Comparison of ENCODE assay signal across 8 cellular contexts in the genomic region with DNA sequence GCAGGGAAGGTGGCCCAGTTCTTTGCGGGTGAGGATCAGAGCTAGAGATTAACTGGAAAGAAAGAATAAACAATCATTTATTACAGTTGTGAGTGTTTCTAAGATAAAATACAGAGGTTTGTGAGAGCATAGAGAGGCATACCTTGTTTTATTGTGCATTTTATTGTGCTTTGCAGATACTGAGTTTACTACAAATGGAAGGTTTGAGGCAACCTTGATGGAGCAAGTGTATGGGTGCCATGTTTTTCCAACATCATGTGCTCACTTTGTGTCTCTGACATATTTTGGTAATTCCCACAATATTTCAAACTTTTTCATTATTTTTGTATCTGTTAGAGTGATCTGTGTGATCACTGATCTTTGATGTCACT. TPM values are rescaled to one million over a fixed set of nuclear protein-coding genes. Genes with fewer than 3 reads are reported as not detected.
DNase-seq lines count a peak whose midpoint lies in the region; ATAC-seq, FAIRE-seq and TF ChIP-seq lines count a peak whose summit lies in the region.

No MANE protein-coding gene starts in this region.

- peak overlapping the region; percentile 40 for H3K9ac ChIP-seq in neural progenitor cell

- POLR2A ChIA-PET in CD4-positive, alpha-beta T cell (lab: Charles Lee), result interaction anchor here (0.6 to 2.2 kb wide), 7 partner anchors 10 to 498 kb away, joined by 3 to 101 read pairs (median 4); a partner anchor contains a TSS

- TF ChIP-seq CTCF in CD4-positive, alpha-beta T cell (IDR thresholded peaks at IDR 0.05), result no peak
- TF ChIP-seq CTCF in dorsolateral prefrontal cortex (IDR thresholded peaks at IDR 0.05 in 54 of 56, conservative IDR thresholded peaks at IDR 0.05 in 2 of 56; ENCODE audit: low read depth in 1 of 56, partially characterized antibody in 56 of 56) (no peak), neural progenitor cell (IDR thresholded peaks at IDR 0.05) (no peak)

- H3K9me3 Mint-ChIP-seq in CD4-positive, alpha-beta T cell, result no peaks in the 10 kb centered on the region
- H3K9me3 Mint-ChIP-seq in neural progenitor cell, result peaks cover 8% of the 10 kb centered on the region

- H3K79me2 ChIP-seq in neural progenitor cell (ENCODE audit: low read depth), result peaks cover 26% of the 10 kb centered on the region

- no peak for FAIRE-seq in urothelium cell line (lab: Jason Lieb, UNC)

- peak overlapping the region; percentile 92 for H3K4me3 Mint-ChIP-seq in CD4-positive, alpha-beta T cell
- H3K4me3 Mint-ChIP-seq in neural progenitor cell, result peak overlapping the region; percentile 93

- peaks cover 8% of the 10 kb centered on the region for H3K36me3 Mint-ChIP-seq in CD4-positive, alpha-beta T cell (ENCODE audit: low read depth)
- H3K36me3 Mint-ChIP-seq in neural progenitor cell, result peaks cover 14% of the 10 kb centered on the region

- H2AFZ ChIP-seq in neural progenitor cell (replicated peaks), result peak overlapping the region; percentile 82

- H3K4me3 ChIP-seq in MG63 (peak overlapping the region; percentile 89), dorsolateral prefrontal cortex (peak overlapping the region; percentile 52 to 97 (median 70)), neural progenitor cell (peak overlapping the region; percentile 61)

- CTCF ChIA-PET in CD4-positive, alpha-beta T cell (lab: Charles Lee), result interaction anchor here (1.0 to 3.0 kb wide), 2 partner anchors 31 to 41 kb away, joined by 3 to 30 read pairs; a partner anchor contains a TSS

- H4K20me1 ChIP-seq in neural progenitor cell (ENCODE audit: low read depth), result no peaks in the 10 kb centered on the region

- H3K27me3 Mint-ChIP-seq in CD4-positive, alpha-beta T cell, result no peaks in the 10 kb centered on the region
- H3K27me3 Mint-ChIP-seq in neural progenitor cell (ENCODE audit: insufficient read depth, low read depth), result peaks cover 2% of the 10 kb centered on the region

- H3K4me1 Mint-ChIP-seq in CD4-positive, alpha-beta T cell (ENCODE audit: low read depth), result peaks cover 29% of the 10 kb centered on the region
- H3K4me1 Mint-ChIP-seq in neural progenitor cell, result peaks cover 23% of the 10 kb centered on the region

- intact Hi-C loops in CD4-positive, alpha-beta T cell (cut with DNase I, micrococcal nuclease), result loop anchor here (1.0 to 10.0 kb wide), 6 partner anchors 31 to 201 kb away; a partner anchor contains a TSS
- intact Hi-C loops in dorsolateral prefrontal cortex (cut with DNase I), result loop anchor here (2.0 to 5.0 kb wide), 2 partner anchors 31 to 42 kb away; a partner anchor contains a TSS

- no peak for DNase-seq in CD4-positive, alpha-beta T cell
- DNase-seq in MG63 (no peak), dorsolateral prefrontal cortex (no peak), neural progenitor cell (ENCODE audit: low spot score) (no peak), urothelium cell line (ENCODE audit: low spot score) (no peak)
- DNase-seq in stimulated activated CD4-positive, alpha-beta T cell treated with anti-CD3 and anti-CD28 coated beads, Interleukin-12 subunit alpha, Interleukin-12 subunit beta, amount 100 ng/mL, for 4 hours, result no peak

- peaks cover 12% of the 10 kb centered on the region for H3K4me1 ChIP-seq in neural progenitor cell

- H3K27ac Mint-ChIP-seq in CD4-positive, alpha-beta T cell, result peak overlapping the region; percentile 92
- peak overlapping the region; percentile 3 for H3K27ac Mint-ChIP-seq in neural progenitor cell

- peaks cover 5% of the 10 kb centered on the region for H3F3A ChIP-seq in neural progenitor cell (ENCODE audit: low read depth)

- no peaks in the 10 kb centered on the region for H3K9me3 ChIP-seq in CD4-positive, alpha-beta T cell (ENCODE audit: control insufficient read depth, low read length)
- H3K9me3 ChIP-seq in MG63, result no peaks in the 10 kb centered on the region
- no peaks in the 10 kb centered on the region for H3K9me3 ChIP-seq in neural progenitor cell (ENCODE audit: low read depth)

- no peak for ATAC-seq in CD4-positive, alpha-beta T cell (ENCODE audit: poor library complexity)
- ATAC-seq in GM21737 (IDR thresholded peaks at IDR 0.05; ENCODE audit: unreplicated experiment), result no peak
- no peak for ATAC-seq in GM21360 (IDR thresholded peaks at IDR 0.05; ENCODE audit: unreplicated experiment)

- H3K27ac ChIP-seq in CD4-positive, alpha-beta T cell (ENCODE audit: low read depth, low read length), result no peak overlapping the region
- peak overlapping the region in 53 of 59 donors; percentile 9 to 95 (median 84) for H3K27ac ChIP-seq in dorsolateral prefrontal cortex
- H3K27ac ChIP-seq in neural progenitor cell, result no peak overlapping the region

- no peaks in the 10 kb centered on the region for H3K27me3 ChIP-seq in CD4-positive, alpha-beta T cell (ENCODE audit: control insufficient read depth, insufficient read depth, low read length)
- no peaks in the 10 kb centered on the region for H3K27me3 ChIP-seq in MG63
- H3K27me3 ChIP-seq in dorsolateral prefrontal cortex, result no peaks in the 10 kb centered on the region
- H3K27me3 ChIP-seq in neural progenitor cell, result no peaks in the 10 kb centered on the region

- H3K4me2 ChIP-seq in neural progenitor cell, result peak overlapping the region; percentile 85

- no peaks in the 10 kb centered on the region for H3K36me3 ChIP-seq in MG63
- no peaks in the 10 kb centered on the region for H3K36me3 ChIP-seq in neural progenitor cell

RNA-seq across cellular contexts. Expression of a gene that starts 0.7 kb away (rescaled TPM):
- total RNA-seq in CD4-positive, alpha-beta T cell, result 1 to 10 TPM in 1 of 2 experiments, under 1 TPM in 1; 0.88 to 1.2 TPM
- total RNA-seq in MG63 (2014; rRNA removed; shearing (Covaris generic); ENCODE audit: low replicate concordance), result 12.4 and 19.1 TPM in 2 replicates
- total RNA-seq in dorsolateral prefrontal cortex, result 1 to 10 TPM in 119 of 120 experiments, under 1 TPM in 1; 0.89 to 7.7 (median 3.3) TPM
- 17.2 TPM in 2 replicates for total RNA-seq in neural progenitor cell (ENCODE audit: low replicate concordance)

RNA-seq across cellular contexts. Expression of a gene that starts 32.0 kb away (rescaled TPM):
- 1 to 10 TPM; 7.1 to 9.6 TPM for total RNA-seq in CD4-positive, alpha-beta T cell
- total RNA-seq in MG63 (2014; rRNA removed; shearing (Covaris generic); ENCODE audit: low replicate concordance), result 7.8 and 8.9 TPM in 2 replicates
- 10 to 100 TPM in 80 of 120 experiments, 1 to 10 TPM in 40; 6.2 to 20.5 (median 11.8) TPM for total RNA-seq in dorsolateral prefrontal cortex
- 7.8 and 15.3 TPM in 2 replicates for total RNA-seq in neural progenitor cell (ENCODE audit: low replicate concordance)

RNA-seq across cellular contexts. Expression of a gene that starts 41.2 kb away (rescaled TPM):
- 10 to 100 TPM; 33.9 to 35.1 TPM for total RNA-seq in CD4-positive, alpha-beta T cell
- total RNA-seq in MG63 (2014; rRNA removed; shearing (Covaris generic); ENCODE audit: low replicate concordance), result 175 and 176 TPM in 2 replicates
- 10 to 100 TPM; 54.5 to 90.5 (median 70.5) TPM for total RNA-seq in dorsolateral prefrontal cortex
- 151 and 213 TPM in 2 replicates for total RNA-seq in neural progenitor cell (ENCODE audit: low replicate concordance)

Comparison
In these comparisons a context has a peak if more than half of its experiments do, and no peak if none do; other contexts are left out.
1. H3K27ac ChIP-seq: peak in dorsolateral prefrontal cortex (53 of 59); none in CD4-positive, alpha-beta T cell (single experiment) and neural progenitor cell (single experiment).
2. Peak in every context shown above with its lines, with median percentiles within 50 percentile points of each other: H3K4me3 ChIP-seq.